ENCODE assay signal across 9 cellular contexts in genomic region chr6:35024601-35025054, GRCh38.
A peak's percentile ranks its signal among the peaks of the same experiment; 100 is the strongest.
DNase-seq lines count a peak whose midpoint lies in the region; ATAC-seq and TF ChIP-seq lines count a peak whose summit lies in the region.
"Had no signal": no experiment of that assay in that cellular context is flagged by ENCODE, and none has a peak within 500 bp of the region (broad histone marks: within the 10 kb centered on the region; RNA-seq: fewer than 3 reads in every experiment).

No MANE protein-coding gene starts in this region.

- in situ Hi-C loops in brain microvascular endothelial cell (cut with HindIII; ENCODE audit: low pct_ligation_motif_present, low sequenced_read_pairs) = no loop called here

- H3K27ac ChIP-seq in brain microvascular endothelial cell = no peak overlapping the region
- peak overlapping the region; percentile 60 to 96 for H3K27ac ChIP-seq in tibial artery

- no peaks in the 10 kb centered on the region for H3K9me3 ChIP-seq in tibial artery

- H3K4me3 ChIP-seq in NB4 (ENCODE audit: low read depth, low read length) (no peak overlapping the region), brain microvascular endothelial cell (ENCODE audit: low read depth, low read length) (no peak overlapping the region), tibial artery (no peak overlapping the region)

- ATAC-seq in HG03439 (IDR thresholded peaks at IDR 0.05; ENCODE audit: unreplicated experiment) = no peak
- no peak for ATAC-seq in stimulated activated naive CD8-positive, alpha-beta T cell treated with anti-CD3 and anti-CD28 coated beads, Interleukin-15, Interleukin-2, amounts not matched to agents 100 U/mL and 50 U/mL, for 24 hours

- H3K36me3 ChIP-seq in brain microvascular endothelial cell (replicated peaks) (no peaks in the 10 kb centered on the region), tibial artery (no peaks in the 10 kb centered on the region)

- H3K27me3 ChIP-seq in brain microvascular endothelial cell (replicated peaks) (no peaks in the 10 kb centered on the region), tibial artery (no peaks in the 10 kb centered on the region)

- peaks cover 0 to 99% (median 64%) of the 10 kb centered on the region in 4 donors for H3K4me1 ChIP-seq in tibial artery

- no peak for TF ChIP-seq CTCF in NB4 (IDR thresholded peaks at IDR 0.05; ENCODE audit: low read depth, low read length)
- no peak for TF ChIP-seq CTCF in brain microvascular endothelial cell (IDR thresholded peaks at IDR 0.05; ENCODE audit: low read depth, low read length, missing control alignments)
- no peak for TF ChIP-seq CTCF in tibial artery (IDR thresholded peaks at IDR 0.05)

- intact Hi-C loops in tibial artery (cut with DNase I; ENCODE audit: low total_unique reads) = no loop called here

- no peak for TF ChIP-seq POLR2A in NB4 (IDR thresholded peaks at IDR 0.05; ENCODE audit: extremely low read depth, insufficient read length)

- peak; percentile 71 for DNase-seq in Ammon's horn (ENCODE audit: low spot score)
- DNase-seq in NB4 (ENCODE audit: low read depth) = peak; percentile 73
- DNase-seq in brain microvascular endothelial cell = peak; percentile 40
- DNase-seq in left kidney (ENCODE audit: low read depth, low spot score) = peak; percentile 71
- no peak for DNase-seq in tibial artery
- no peak for DNase-seq in activated CD4-positive, CD25-positive, alpha-beta regulatory T cell treated with anti-CD3 and anti-CD28 coated beads, Interleukin-2, amount 50 U/mL, for 72 hours
- DNase-seq in stimulated activated naive CD8-positive, alpha-beta T cell treated with anti-CD3 and anti-CD28 coated beads, Interleukin-15, Interleukin-2, amounts not matched to agents 100 U/mL and 50 U/mL, for 24 hours = no peak
- DNase-seq: activated B cell treated with CpG ODN at 0.5 μM for 24 hours had no signal

Comparison
In these comparisons a context has a peak if more than half of its experiments do, and no peak if none do; other contexts are left out.
1. DNase-seq: peak in Ammon's horn (single experiment), NB4 (single experiment), brain microvascular endothelial cell (single experiment) and left kidney (single experiment); none in tibial artery (0 of 2), activated CD4-positive, CD25-positive, alpha-beta regulatory T cell treated with anti-CD3 and anti-CD28 coated beads, Interleukin-2, amount 50 U/mL, for 72 hours (single experiment) and stimulated activated naive CD8-positive, alpha-beta T cell treated with anti-CD3 and anti-CD28 coated beads, Interleukin-15, Interleukin-2, amounts not matched to agents 100 U/mL and 50 U/mL, for 24 hours (single experiment).